Comparison of ENCODE assay signal across 15 cellular contexts in the genomic region with DNA sequence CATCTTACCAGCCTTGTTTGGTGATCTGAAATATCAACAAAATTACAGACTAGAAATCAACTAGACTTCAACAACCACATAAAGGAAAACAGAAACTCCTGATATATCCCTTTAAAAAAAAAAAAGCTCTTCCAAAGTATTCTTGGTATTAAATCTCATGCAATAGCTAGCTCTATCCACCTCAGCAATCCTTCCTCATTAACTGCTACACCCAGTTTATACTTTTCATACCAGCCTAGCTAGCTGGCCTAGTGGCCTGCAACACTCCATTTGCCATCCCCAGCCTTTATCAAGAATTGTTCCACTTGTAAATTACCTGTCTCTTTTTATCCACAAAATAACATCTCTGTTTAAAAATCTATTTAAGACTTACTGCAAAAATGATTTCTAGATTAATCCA.
DNase-seq lines count a peak whose midpoint lies in the region; ATAC-seq and TF ChIP-seq lines count a peak whose summit lies in the region.
"Had no signal": no experiment of that assay in that cellular context is flagged by ENCODE, and none has a peak within 500 bp of the region (broad histone marks: within the 10 kb centered on the region; RNA-seq: fewer than 3 reads in every experiment).

No MANE protein-coding gene starts in this region.

- no peak overlapping the region for H2BK12ac ChIP-seq in trophoblast cell (ENCODE audit: low read length)

- no peaks in the 10 kb centered on the region for H3K79me2 ChIP-seq in trophoblast cell (ENCODE audit: control insufficient read depth, insufficient read depth, low read length, poor library complexity)

- intact Hi-C loops in CD4-positive, alpha-beta memory T cell (cut with micrococcal nuclease) = no loop called here
- intact Hi-C loops in IMR-90 (cut with micrococcal nuclease) = no loop called here

- H3K27ac ChIP-seq in CD4-positive, alpha-beta memory T cell (ENCODE audit: low read depth, low read length) = no peak overlapping the region
- H3K27ac ChIP-seq in IMR-90 (ENCODE audit: insufficient read depth, low read length) (no peak overlapping the region), trophoblast cell (ENCODE audit: low read depth, low read length) (peak overlapping the region; percentile 55), RWPE1 (no peak overlapping the region)
- H3K27ac ChIP-seq: brain microvascular endothelial cell, C4-2B, HL-60 had no signal

- H2AK9ac ChIP-seq in IMR-90 (replicated peaks; ENCODE audit: low read depth, low read length, poor library complexity) = no peak overlapping the region

- no peak overlapping the region for H3K14ac ChIP-seq in IMR-90 (replicated peaks; ENCODE audit: low read depth, low read length)
- no peak overlapping the region for H3K14ac ChIP-seq in trophoblast cell (ENCODE audit: low read length)

- H3K9ac ChIP-seq in IMR-90 (ENCODE audit: low read depth, low read length) = no peak overlapping the region
- no peak overlapping the region for H3K9ac ChIP-seq in trophoblast cell (ENCODE audit: low read length)

- H3K18ac ChIP-seq in IMR-90 (ENCODE audit: low read depth, low read length) (no peak overlapping the region; the same call in 1 of the 2 replicates), trophoblast cell (ENCODE audit: low read length) (no peak overlapping the region)

- no peak for TF ChIP-seq POLR2A in IMR-90 (IDR thresholded peaks at IDR 0.05; ENCODE audit: low read depth, low read length)

- no peaks in the 10 kb centered on the region for H3K27me3 Mint-ChIP-seq in CD4-positive, alpha-beta memory T cell
- no peaks in the 10 kb centered on the region for H3K27me3 Mint-ChIP-seq in chondrocyte (ENCODE audit: low read depth)

- peaks cover 14 to 26% of the 10 kb centered on the region in 2 donors for H3K36me3 Mint-ChIP-seq in CD4-positive, alpha-beta memory T cell
- peaks cover 2% of the 10 kb centered on the region for H3K36me3 Mint-ChIP-seq in chondrocyte (ENCODE audit: low read depth)

- peaks cover 2 to 14% (median 7%) of the 10 kb centered on the region in 8 donors for H3K9me3 Mint-ChIP-seq in CD4-positive, alpha-beta memory T cell
- peaks cover 4% of the 10 kb centered on the region for H3K9me3 Mint-ChIP-seq in chondrocyte (ENCODE audit: low read depth)

- DNase-seq in CD4-positive, alpha-beta memory T cell = no peak
- DNase-seq in IMR-90 (no peak), chondrocyte (ENCODE audit: low spot score) (no peak), trophoblast cell (no peak), T-helper 2 cell (no peak), Ammon's horn (ENCODE audit: low spot score) (no peak), RWPE1 (ENCODE audit: low spot score) (no peak)
- DNase-seq: activated T-cell treated with anti-CD3 and anti-CD28 coated beads, Interleukin-2, amount 50 U/mL, for 1 hour; brain microvascular endothelial cell; DMS79; KG1; NCI-H1092 treated with DMSO at 0.1 percent for 48 hours; NCI-H82 had no signal

- no peak for TF ChIP-seq CTCF in IMR-90 (conservative IDR thresholded peaks at IDR 0.05; ENCODE audit: low read depth, low read length)
- TF ChIP-seq CTCF in chondrocyte (IDR thresholded peaks at IDR 0.05) = no peak
- TF ChIP-seq CTCF in RWPE1 (conservative IDR thresholded peaks at IDR 0.05; ENCODE audit: low read depth) = no peak

- H3K4me1 ChIP-seq in CD4-positive, alpha-beta memory T cell (ENCODE audit: insufficient read depth, low read length) = peaks cover 27% of the 10 kb centered on the region
- H3K4me1 ChIP-seq in IMR-90 (ENCODE audit: control insufficient read depth, insufficient read depth, low read length) (peaks cover 10% of the 10 kb centered on the region), trophoblast cell (ENCODE audit: control insufficient read depth in 1 of 2, insufficient read depth in 2 of 2, low read length in 2 of 2) (peaks cover 5 to 10% of the 10 kb centered on the region in 2 experiments)

- H3K4me3 Mint-ChIP-seq in CD4-positive, alpha-beta memory T cell = no peak overlapping the region
- H3K4me3 Mint-ChIP-seq in chondrocyte (ENCODE audit: unreplicated experiment) = no peak overlapping the region

- H4K20me1 ChIP-seq in IMR-90 (ENCODE audit: insufficient read depth, low read length) = no peaks in the 10 kb centered on the region

- H4K12ac ChIP-seq in trophoblast cell (ENCODE audit: low read depth, low read length) = no peak overlapping the region

- H3K36me3 ChIP-seq in CD4-positive, alpha-beta memory T cell (ENCODE audit: insufficient read depth, low read length) = no peaks in the 10 kb centered on the region
- H3K36me3 ChIP-seq in IMR-90 (ENCODE audit: control insufficient read depth, insufficient read depth, low read length) (no peaks in the 10 kb centered on the region), trophoblast cell (ENCODE audit: control insufficient read depth in 1 of 2, insufficient read depth in 2 of 2, low read length in 2 of 2) (peaks cover 0 to 3% of the 10 kb centered on the region in 2 experiments)
- H3K36me3 ChIP-seq: brain microvascular endothelial cell had no signal

- dilution Hi-C loops in IMR-90 (cut with HindIII; ENCODE audit: low sequenced_read_pairs, unreplicated experiment) = no loop called here

- H3K56ac ChIP-seq in IMR-90 (ENCODE audit: extremely low read depth, insufficient read depth, low read length) = no peak overlapping the region

- H2BK5ac ChIP-seq in IMR-90 (ENCODE audit: low read depth, low read length, poor library complexity, severe bottlenecking) = no peak overlapping the region
- no peak overlapping the region for H2BK5ac ChIP-seq in trophoblast cell (ENCODE audit: low read depth, low read length, poor library complexity)

- H3K4me3 ChIP-seq in CD4-positive, alpha-beta memory T cell (ENCODE audit: low read length in 2 of 2) = no peak overlapping the region
- H3K4me3 ChIP-seq in IMR-90 (ENCODE audit: insufficient read depth, low read depth, low read length) (no peak overlapping the region), trophoblast cell (ENCODE audit: low read depth, low read length) (no peak overlapping the region)

- peak; percentile 75 for ATAC-seq in IMR-90 (ENCODE audit: low read depth)

- no peak for TF ChIP-seq RAD21 in IMR-90 (IDR thresholded peaks at IDR 0.05; ENCODE audit: low read length)

- CTCF ChIA-PET in CD4-positive, alpha-beta memory T cell (lab: Charles Lee; ENCODE audit: partially characterized antibody) = no interaction called here
- CTCF ChIA-PET in IMR-90 (lab: Yijun Ruan, JAX) = no interaction called here
- CTCF ChIA-PET in RWPE1 (lab: Yijun Ruan, JAX) = no interaction called here

- BruUV-seq in IMR-90 (replicated peaks; lab: Mats Ljungman, UMichigan) = no TSS peak

- in situ Hi-C loops in IMR-90 (cut with MboI; ENCODE audit: low sequenced_read_pairs) = no loop called here

- H3K27me3 ChIP-seq in CD4-positive, alpha-beta memory T cell (ENCODE audit: insufficient read depth, low read length) = no peaks in the 10 kb centered on the region
- H3K27me3 ChIP-seq in IMR-90 (ENCODE audit: control insufficient read depth, insufficient read depth, low read length) (no peaks in the 10 kb centered on the region), trophoblast cell (ENCODE audit: insufficient read depth, low read length) (no peaks in the 10 kb centered on the region)
- H3K27me3 ChIP-seq: brain microvascular endothelial cell had no signal

- H4K91ac ChIP-seq in IMR-90 (ENCODE audit: insufficient read depth, low read depth, low read length) (no peak overlapping the region), trophoblast cell (ENCODE audit: low read depth, low read length) (no peak overlapping the region)

- no peak overlapping the region for H2AFZ ChIP-seq in IMR-90 (replicated peaks; ENCODE audit: low read length, poor library complexity)
- no peak overlapping the region for H2AFZ ChIP-seq in trophoblast cell (ENCODE audit: insufficient read depth, low read length, poor library complexity)

- H2BK120ac ChIP-seq in IMR-90 (ENCODE audit: low read depth, low read length) = no peak overlapping the region
- H2BK120ac ChIP-seq in trophoblast cell (ENCODE audit: insufficient read depth, low read length, poor library complexity) = no peak overlapping the region

- H4K8ac ChIP-seq in IMR-90 (ENCODE audit: low read depth in 2 of 2, low read length in 2 of 2) (no peak overlapping the region), trophoblast cell (ENCODE audit: low read depth, low read length) (no peak overlapping the region)

- no peak overlapping the region for H3K4me2 ChIP-seq in IMR-90 (ENCODE audit: low read depth, low read length)
- H3K4me2 ChIP-seq in trophoblast cell (ENCODE audit: low read length) = no peak overlapping the region

- H3K79me1 ChIP-seq in IMR-90 (ENCODE audit: low read depth in 1 of 2, low read length in 2 of 2) (no peaks in the 10 kb centered on the region), trophoblast cell (ENCODE audit: low read length) (peaks cover 7% of the 10 kb centered on the region)

- H3K9me1 ChIP-seq in IMR-90 (ENCODE audit: insufficient read depth, low read length) = no peaks in the 10 kb centered on the region

- H3K4me1 Mint-ChIP-seq in CD4-positive, alpha-beta memory T cell = peaks cover 29 to 75% (median 42%) of the 10 kb centered on the region in 4 donors
- peaks cover 47% of the 10 kb centered on the region for H3K4me1 Mint-ChIP-seq in chondrocyte (ENCODE audit: low read depth)

- peaks cover 0 to 4% of the 10 kb centered on the region in 2 donors for H3K9me3 ChIP-seq in CD4-positive, alpha-beta memory T cell (ENCODE audit: control insufficient read depth in 1 of 2, low read length in 2 of 2)
- H3K9me3 ChIP-seq in IMR-90 (ENCODE audit: control insufficient read depth, insufficient read depth, low read length) (peaks cover 4% of the 10 kb centered on the region; the same call in 1 of the 2 replicates), trophoblast cell (ENCODE audit: insufficient read depth, low read depth, low read length) (peaks cover 3% of the 10 kb centered on the region)

- peak overlapping the region in 4 of 7 donors; percentile 0 to 54 (median 32) for H3K27ac Mint-ChIP-seq in CD4-positive, alpha-beta memory T cell
- H3K27ac Mint-ChIP-seq in chondrocyte (ENCODE audit: unreplicated experiment) = peak overlapping the region; percentile 89

- no peak overlapping the region for H2AK5ac ChIP-seq in IMR-90 (ENCODE audit: low read depth, low read length)
- no peak overlapping the region for H2AK5ac ChIP-seq in trophoblast cell (ENCODE audit: low read length)

- H2BK15ac ChIP-seq in IMR-90 (ENCODE audit: low read depth, low read length) = no peak overlapping the region

- H3K23ac ChIP-seq in IMR-90 (ENCODE audit: low read depth, low read length) (no peak overlapping the region), trophoblast cell (ENCODE audit: low read length) (no peak overlapping the region)

- no peak overlapping the region for H2BK20ac ChIP-seq in IMR-90 (ENCODE audit: low read depth, low read length)

- no peak overlapping the region; the same call in 1 of the 2 replicates for H3K4ac ChIP-seq in IMR-90 (ENCODE audit: low read depth, low read length)
- no peak overlapping the region for H3K4ac ChIP-seq in trophoblast cell (ENCODE audit: low read depth, low read length)

- H4K5ac ChIP-seq in IMR-90 (ENCODE audit: low read depth, low read length) = no peak overlapping the region

- POLR2A ChIA-PET in CD4-positive, alpha-beta memory T cell (lab: Charles Lee; ENCODE audit: partially characterized antibody) = no interaction called here
- POLR2A ChIA-PET in IMR-90 (lab: Charles Lee; ENCODE audit: unreplicated experiment) (interaction anchor here (0.6 kb wide), 1 partner anchor 135 kb away, joined by 4 read pairs; no protein-coding TSS in a partner anchor), RWPE1 (lab: Yijun Ruan, JAX; ENCODE audit: low non-redundant PET) (no interaction called here)

TF ChIP-seq in IMR-90, 13 proteins besides CTCF, POLR2A, EP300 and RAD21 (continues in another document):
- no peak for TF ChIP-seq MAFK (IDR thresholded peaks at IDR 0.05; ENCODE audit: low read depth, low read length)
